ENCODE assay signal across 19 cellular contexts in genomic region chr6:14647311-14647710, GRCh38.
DNase-seq lines count a peak whose midpoint lies in the region; ATAC-seq and TF ChIP-seq lines count a peak whose summit lies in the region.
"Had no signal": no experiment of that assay in that cellular context is flagged by ENCODE, and none has a peak within 500 bp of the region (broad histone marks: within the 10 kb centered on the region; RNA-seq: fewer than 3 reads in every experiment).

No MANE protein-coding gene starts in this region.

- no peak overlapping the region for H3K27ac Mint-ChIP-seq in activated CD8-positive, alpha-beta T cell treated with anti-CD3 and anti-CD28 coated beads for 36 hours
- H3K27ac Mint-ChIP-seq: CD4-positive, alpha-beta T cell; HFFc6 had no signal

- H3K4me2 ChIP-seq in neuronal stem cell (ENCODE audit: insufficient read depth, low read length, poor library complexity, severe bottlenecking) = no peak overlapping the region
- H3K4me2 ChIP-seq: A549 had no signal

- H2BK5ac ChIP-seq in neuronal stem cell (ENCODE audit: low read length) = no peak overlapping the region

- WGBS in esophagus muscularis mucosa = 64% methylated on average over 6 of the region's 6 CpGs
- WGBS in neuronal stem cell (ENCODE audit: extremely low coverage in 2 of 2, insufficient read length in 2 of 2, insufficient replicate concordance in 1 of 2), 2 donors = no CpG with 5 or more reads among the region's 6 CpGs
- WGBS in testis, 2 donors = 46 to 52% methylated on average over 6 of the region's 6 CpGs

- no peak overlapping the region for H2BK15ac ChIP-seq in neuronal stem cell (ENCODE audit: low read length)

- no peaks in the 10 kb centered on the region for H3K27me3 Mint-ChIP-seq in activated CD8-positive, alpha-beta T cell treated with anti-CD3 and anti-CD28 coated beads for 36 hours
- H3K27me3 Mint-ChIP-seq: CD4-positive, alpha-beta T cell had no signal

- no peaks in the 10 kb centered on the region for H3K9me3 Mint-ChIP-seq in activated CD8-positive, alpha-beta T cell treated with anti-CD3 and anti-CD28 coated beads for 36 hours
- H3K9me3 Mint-ChIP-seq: CD4-positive, alpha-beta T cell; HFFc6 had no signal

- H3K36me3 Mint-ChIP-seq in activated CD8-positive, alpha-beta T cell treated with anti-CD3 and anti-CD28 coated beads for 36 hours (ENCODE audit: low read depth) = no peaks in the 10 kb centered on the region

- H4K8ac ChIP-seq in neuronal stem cell (ENCODE audit: low read depth, low read length) = no peak overlapping the region

- no peak overlapping the region for H2BK120ac ChIP-seq in neuronal stem cell (ENCODE audit: low read depth, low read length)

- TF ChIP-seq CTCF in esophagus muscularis mucosa (IDR thresholded peaks at IDR 0.05) = no peak
- TF ChIP-seq CTCF in testis (IDR thresholded peaks at IDR 0.05) = no peak
- no peak for TF ChIP-seq CTCF in activated CD8-positive, alpha-beta T cell treated with anti-CD3 and anti-CD28 coated beads for 36 hours (IDR thresholded peaks at IDR 0.05)

- DNase-seq in Right ventricle myocardium inferior (ENCODE audit: missing footprints) = no peak
- no peak for DNase-seq in cardiac septum (ENCODE audit: low spot score)
- peak; percentile 90 for DNase-seq in esophagus muscularis mucosa (ENCODE audit: extremely low spot score)
- no peak for DNase-seq in neuronal stem cell (ENCODE audit: low spot score)
- peak; percentile 70 for DNase-seq in testis
- no peak for DNase-seq in medulla oblongata (ENCODE audit: extremely low spot score)
- DNase-seq in EL = no peak
- DNase-seq in activated CD8-positive, alpha-beta T cell treated with anti-CD3 and anti-CD28 coated beads for 36 hours = no peak
- DNase-seq: AML-193; Caco-2; CD4-positive, alpha-beta T cell; GDM1; GM23248; H7; HFFc6 had no signal

- TF ChIP-seq EP300 in esophagus muscularis mucosa (IDR thresholded peaks at IDR 0.05) = peak; percentile 78

- H3K9me3 ChIP-seq in esophagus muscularis mucosa = no peaks in the 10 kb centered on the region
- no peaks in the 10 kb centered on the region for H3K9me3 ChIP-seq in neuronal stem cell (replicated peaks in 1 of 2; ENCODE audit: control insufficient read depth in 2 of 2, insufficient read depth in 1 of 2, low read depth in 1 of 2, low read length in 2 of 2)
- no peaks in the 10 kb centered on the region for H3K9me3 ChIP-seq in testis
- H3K9me3 ChIP-seq: A549, Caco-2 had no signal

- no peak overlapping the region for H3K14ac ChIP-seq in neuronal stem cell (ENCODE audit: low read length)

- H3K36me3 ChIP-seq in esophagus muscularis mucosa (no peaks in the 10 kb centered on the region), neuronal stem cell (replicated peaks in 1 of 2; ENCODE audit: control insufficient read depth in 2 of 2, insufficient read depth in 2 of 2, low read length in 2 of 2) (no peaks in the 10 kb centered on the region), testis (ENCODE audit: low read depth, missing control alignments) (no peaks in the 10 kb centered on the region)

- H2AK5ac ChIP-seq in neuronal stem cell (ENCODE audit: low read depth, low read length) = no peak overlapping the region

- H3K4ac ChIP-seq in neuronal stem cell (ENCODE audit: low read length) = no peak overlapping the region

- H2BK12ac ChIP-seq in neuronal stem cell (ENCODE audit: low read length) = no peak overlapping the region

- no peak for TF ChIP-seq POLR2A in esophagus muscularis mucosa (IDR thresholded peaks at IDR 0.05; ENCODE audit: low read depth)
- no peak for TF ChIP-seq POLR2A in testis (IDR thresholded peaks at IDR 0.05)

- no peak overlapping the region for H3K23ac ChIP-seq in neuronal stem cell (ENCODE audit: low read depth, low read length, poor library complexity)

- POLR2A ChIA-PET in activated CD8-positive, alpha-beta T cell treated with anti-CD3 and anti-CD28 coated beads for 36 hours (lab: Charles Lee) = no interaction called here

- intact Hi-C loops in Right ventricle myocardium inferior (cut with DNase I) = no loop called here
- intact Hi-C loops in cardiac septum (cut with DNase I) = no loop called here
- intact Hi-C loops in esophagus muscularis mucosa (cut with DNase I) = loop anchor here (5.0 to 10.0 kb wide), 3 partner anchors 55 to 203 kb away; no protein-coding TSS in a partner anchor
- intact Hi-C loops in testis (cut with DNase I; ENCODE audit: low total_unique reads) = no loop called here
- intact Hi-C loops in activated CD8-positive, alpha-beta T cell treated with anti-CD3 and anti-CD28 coated beads for 36 hours (cut with micrococcal nuclease) = no loop called here

- H3K27me3 ChIP-seq in esophagus muscularis mucosa (no peaks in the 10 kb centered on the region), neuronal stem cell (ENCODE audit: control insufficient read depth in 3 of 3, insufficient read depth in 3 of 3, low read depth in 1 of 3, low read length in 3 of 3) (peaks cover 0 to 17% (median 0%) of the 10 kb centered on the region in 3 experiments), testis (no peaks in the 10 kb centered on the region)

- H3K4me3 Mint-ChIP-seq in activated CD8-positive, alpha-beta T cell treated with anti-CD3 and anti-CD28 coated beads for 36 hours = no peak overlapping the region
- H3K4me3 Mint-ChIP-seq: CD4-positive, alpha-beta T cell; HFFc6 had no signal

- H3K4me3 ChIP-seq in esophagus muscularis mucosa (no peak overlapping the region), neuronal stem cell (ENCODE audit: low read length in 2 of 2) (no peak overlapping the region), testis (no peak overlapping the region)
- H3K4me3 ChIP-seq: A549, GM23248 had no signal

- peaks cover 0 to 12% (median 3%) of the 10 kb centered on the region in 4 donors for H3K4me1 ChIP-seq in esophagus muscularis mucosa
- peaks cover 0 to 3% of the 10 kb centered on the region in 2 donors for H3K4me1 ChIP-seq in neuronal stem cell (ENCODE audit: control insufficient read depth in 2 of 2, insufficient read depth in 1 of 2, low read depth in 1 of 2, low read length in 2 of 2)
- no peaks in the 10 kb centered on the region for H3K4me1 ChIP-seq in testis

- H3K27ac ChIP-seq in esophagus muscularis mucosa (replicated peaks in 1 of 4) = peak overlapping the region in 3 of 4 donors; percentile 24 to 74 (median 70)
- no peak overlapping the region for H3K27ac ChIP-seq in neuronal stem cell (replicated peaks; ENCODE audit: low read length)
- H3K27ac ChIP-seq in testis = no peak overlapping the region
- H3K27ac ChIP-seq: 22Rv1, A549, C4-2B, GM23248 had no signal

- H3K79me1 ChIP-seq in neuronal stem cell (ENCODE audit: low read depth, low read length) = no peaks in the 10 kb centered on the region

- peaks cover 10% of the 10 kb centered on the region for H3K4me1 Mint-ChIP-seq in activated CD8-positive, alpha-beta T cell treated with anti-CD3 and anti-CD28 coated beads for 36 hours (ENCODE audit: low read depth)

- no peak overlapping the region for H3K9ac ChIP-seq in neuronal stem cell (ENCODE audit: low read depth, low read length, poor library complexity)
- H3K9ac ChIP-seq: GM23248 had no signal

- H3K18ac ChIP-seq in neuronal stem cell (ENCODE audit: low read length) = peak overlapping the region; percentile 82

- CTCF ChIA-PET in activated CD8-positive, alpha-beta T cell treated with anti-CD3 and anti-CD28 coated beads for 36 hours (lab: Charles Lee) = interaction anchor here (1.6 kb wide), 1 partner anchor 10 kb away, joined by 5 read pairs; no protein-coding TSS in a partner anchor

- H4K91ac ChIP-seq in neuronal stem cell (ENCODE audit: low read depth, low read length, poor library complexity) = no peak overlapping the region

- peak; percentile 62 for ATAC-seq in Right ventricle myocardium inferior
- ATAC-seq in activated CD8-positive, alpha-beta T cell treated with anti-CD3 and anti-CD28 coated beads for 36 hours = no peak
- ATAC-seq: A549, HCT116 had no signal

- no peak overlapping the region for H2AFZ ChIP-seq in neuronal stem cell (ENCODE audit: low read length)
- H2AFZ ChIP-seq: GM23248 had no signal

Comparison
In these comparisons a context has a peak if more than half of its experiments do, and no peak if none do; other contexts are left out.
1. DNase-seq: peak in esophagus muscularis mucosa (single experiment) and testis (single experiment); none in Right ventricle myocardium inferior (single experiment), cardiac septum (single experiment), neuronal stem cell (single experiment), medulla oblongata (single experiment), EL (single experiment) and activated CD8-positive, alpha-beta T cell treated with anti-CD3 and anti-CD28 coated beads for 36 hours (single experiment).
2. H3K27ac ChIP-seq: peak in esophagus muscularis mucosa (3 of 4); none in neuronal stem cell (single experiment) and testis (0 of 2).